ENCODE assay signal across 10 cellular contexts in the genomic region with DNA sequence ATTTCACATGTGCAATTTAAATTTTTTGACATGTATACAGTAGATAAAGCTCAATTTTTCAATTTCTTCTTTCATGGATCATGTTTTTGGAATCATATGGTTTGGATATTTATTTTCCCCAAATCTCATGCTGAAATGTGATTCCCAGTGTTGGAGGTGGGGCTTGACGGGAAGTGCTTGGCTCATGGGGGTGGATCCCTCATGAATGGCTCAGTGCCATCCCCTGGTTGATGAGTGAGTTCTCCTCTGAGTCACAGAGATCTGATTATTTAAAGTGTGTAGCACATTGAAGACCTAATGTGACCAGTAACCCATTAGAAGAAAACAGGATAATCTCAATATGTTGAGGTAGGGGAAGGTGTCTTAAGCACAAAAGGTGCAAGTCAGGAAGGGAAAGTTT. TPM values are rescaled to one million over a fixed set of nuclear protein-coding genes. Genes with fewer than 3 reads are reported as not detected.
A peak's percentile ranks its signal among the peaks of the same experiment; 100 is the strongest.
DNase-seq lines count a peak whose midpoint lies in the region; ATAC-seq and TF ChIP-seq lines count a peak whose summit lies in the region.
"Had no signal": no experiment of that assay in that cellular context is flagged by ENCODE, and none has a peak within 500 bp of the region (broad histone marks: within the 10 kb centered on the region; RNA-seq: fewer than 3 reads in every experiment).

No MANE protein-coding gene starts in this region.

- no TSS peak for BruUV-seq in MCF 10A (replicated peaks; lab: Mats Ljungman, UMichigan)

- peak overlapping the region; percentile 63 for H3K27ac Mint-ChIP-seq in MCF 10A (ENCODE audit: low read depth, unreplicated experiment)
- peak overlapping the region in 5 of 6 donors; percentile 20 to 49 (median 32) for H3K27ac Mint-ChIP-seq in immature natural killer cell

- H3K4me1 Mint-ChIP-seq in MCF 10A (ENCODE audit: insufficient read depth, unreplicated experiment): peaks cover 25% of the 10 kb centered on the region
- peaks cover 42 to 60% of the 10 kb centered on the region in 2 donors for H3K4me1 Mint-ChIP-seq in immature natural killer cell

- DNase-seq in NCI-H2227 (lab: John Stamatoyannopoulos, UW; ENCODE audit: unreplicated experiment) (peak; percentile 19), NCI-H2227 treated with DMSO at 0.1 percent for 48 hours (lab: John Stamatoyannopoulos, UW) (no peak), MCF 10A (ENCODE audit: unreplicated experiment) (peak; percentile 100), immature natural killer cell (no peak)
- no peak for DNase-seq in activated T-cell treated with anti-CD3 and anti-CD28 coated beads, Interleukin-2, amount 50 U/mL, for 48 hours

- CTCF ChIA-PET in MCF 10A (lab: Yijun Ruan, JAX): interaction anchor here (0.8 to 1.6 kb wide), 12 partner anchors 7 to 876 kb away, joined by 3 to 9 read pairs (median 4); partner anchors contain the start of gene IFI16

- H3K4me3 Mint-ChIP-seq in MCF 10A (ENCODE audit: unreplicated experiment) (peak overlapping the region; percentile 65), immature natural killer cell (no peak overlapping the region)

- H3K27me3 Mint-ChIP-seq in MCF 10A (ENCODE audit: insufficient read depth, unreplicated experiment): no peaks in the 10 kb centered on the region
- no peaks in the 10 kb centered on the region for H3K27me3 Mint-ChIP-seq in immature natural killer cell (ENCODE audit: low read depth in 3 of 3)

- H3K36me3 Mint-ChIP-seq in MCF 10A (ENCODE audit: insufficient read depth, unreplicated experiment) (no peaks in the 10 kb centered on the region), immature natural killer cell (peaks cover 0 to 8% (median 4%) of the 10 kb centered on the region in 3 donors)

- TF ChIP-seq CTCF in MCF 10A (IDR thresholded peaks at IDR 0.05; ENCODE audit: unreplicated experiment): no peak

- intact Hi-C loops in MCF 10A (cut with micrococcal nuclease): loop anchor here (1.0 kb wide), 1 partner anchor 72 kb away; no protein-coding TSS in a partner anchor

- H3K9me3 Mint-ChIP-seq in MCF 10A (ENCODE audit: unreplicated experiment): no peaks in the 10 kb centered on the region
- no peaks in the 10 kb centered on the region for H3K9me3 Mint-ChIP-seq in immature natural killer cell

- H3K4me3 ChIP-seq in skin epidermis: peak overlapping the region; percentile 22 to 44 (median 33)

- no peak for ATAC-seq in HG02970 (IDR thresholded peaks at IDR 0.05; ENCODE audit: low FRiP score, unreplicated experiment)
- no peak for ATAC-seq in activated CD4-positive, CD25-positive, alpha-beta regulatory T cell treated with anti-CD3 and anti-CD28 coated beads, Interleukin-2, amount 50 U/mL, for 24 hours

- POLR2A ChIA-PET in MCF 10A (lab: Yijun Ruan, JAX): interaction anchor here (0.6 to 3.5 kb wide), 14 partner anchors 9 to 850 kb away, joined by 3 to 120 read pairs (median 3); partner anchors contain the start of gene IFI16

- peak overlapping the region; percentile 69 to 97 (median 87) for H3K27ac ChIP-seq in skin epidermis
- H3K27ac ChIP-seq: C4-2B, VCaP had no signal

RNA-seq across cellular contexts. Expression of gene IFI16, which starts 9.1 kb away (rescaled TPM):
- total RNA-seq in MCF 10A (2022): 139 and 163 TPM in 2 replicates
- 100 to 1,000 TPM in 1 of 3 donors, 10 to 100 TPM in 2; 78.8 to 205 (median 80.3) TPM for polyA plus RNA-seq in immature natural killer cell

Comparison
In these comparisons a context has a peak if more than half of its experiments do, and no peak if none do; other contexts are left out.
1. DNase-seq: peak in NCI-H2227 (single experiment) and MCF 10A (single experiment); none in NCI-H2227 treated with DMSO at 0.1 percent for 48 hours (single experiment), immature natural killer cell (0 of 3) and activated T-cell treated with anti-CD3 and anti-CD28 coated beads, Interleukin-2, amount 50 U/mL, for 48 hours (0 of 2).